In the genomic region with DNA sequence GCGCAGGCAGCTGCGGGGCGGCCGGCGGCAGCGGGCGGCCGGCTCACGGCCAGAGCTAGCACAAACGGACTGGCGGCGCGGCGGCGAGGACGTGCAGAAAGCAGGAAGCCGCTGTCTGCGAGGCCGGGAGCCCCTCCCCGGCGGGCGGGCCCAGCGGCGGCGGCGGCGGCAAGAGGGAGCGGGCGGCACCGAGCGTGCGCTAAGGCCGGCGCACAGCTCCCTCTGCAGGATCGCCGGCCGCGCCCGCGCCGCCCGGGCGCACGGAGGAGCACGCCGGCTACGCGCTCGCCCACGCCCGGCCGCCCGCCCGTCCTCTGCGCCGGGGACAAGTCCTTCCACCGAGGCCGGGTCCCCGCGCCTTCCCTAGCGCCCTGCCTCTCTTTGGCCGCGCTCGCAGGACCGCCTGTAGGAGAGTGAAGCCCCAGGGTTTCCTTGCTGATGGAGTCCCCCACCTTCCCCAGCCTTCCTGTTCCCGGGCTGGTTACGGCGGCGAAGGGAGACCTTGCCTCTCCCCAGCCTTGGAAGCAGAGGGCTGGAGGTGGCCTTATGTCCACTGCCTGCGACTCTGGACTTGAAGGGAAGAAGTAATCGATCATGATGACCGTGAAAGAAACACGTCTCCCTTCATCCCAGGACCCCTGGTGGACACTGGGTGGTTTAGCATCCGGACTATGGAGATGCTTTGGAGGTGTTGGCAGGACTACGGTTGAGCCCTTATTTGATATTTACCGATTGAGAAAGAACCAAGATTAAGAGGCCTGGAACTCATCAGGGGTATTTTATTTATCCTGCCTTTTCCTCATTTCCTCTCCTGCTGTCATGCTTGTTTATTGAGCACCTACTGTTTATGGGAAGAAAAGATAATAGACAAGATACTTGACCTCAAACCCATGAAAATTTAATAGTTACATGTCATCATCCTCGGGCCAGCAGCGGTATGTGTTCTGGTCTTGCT, we compare ENCODE assay signal across 2 cellular contexts.
A peak's percentile ranks its signal among the peaks of the same experiment; 100 is the strongest.
TF ChIP-seq lines count a peak whose summit lies in the region.

A gene (minus strand): TSS at position 102 of the 955 bp plus-strand sequence. CDS start 191 bp downstream, outside the sequence.

TF ChIP-seq in GM23338, 12 proteins besides CTCF, POLR2A, EP300 and RAD21 (continued from another document):
- TF ChIP-seq, protein P1, sequence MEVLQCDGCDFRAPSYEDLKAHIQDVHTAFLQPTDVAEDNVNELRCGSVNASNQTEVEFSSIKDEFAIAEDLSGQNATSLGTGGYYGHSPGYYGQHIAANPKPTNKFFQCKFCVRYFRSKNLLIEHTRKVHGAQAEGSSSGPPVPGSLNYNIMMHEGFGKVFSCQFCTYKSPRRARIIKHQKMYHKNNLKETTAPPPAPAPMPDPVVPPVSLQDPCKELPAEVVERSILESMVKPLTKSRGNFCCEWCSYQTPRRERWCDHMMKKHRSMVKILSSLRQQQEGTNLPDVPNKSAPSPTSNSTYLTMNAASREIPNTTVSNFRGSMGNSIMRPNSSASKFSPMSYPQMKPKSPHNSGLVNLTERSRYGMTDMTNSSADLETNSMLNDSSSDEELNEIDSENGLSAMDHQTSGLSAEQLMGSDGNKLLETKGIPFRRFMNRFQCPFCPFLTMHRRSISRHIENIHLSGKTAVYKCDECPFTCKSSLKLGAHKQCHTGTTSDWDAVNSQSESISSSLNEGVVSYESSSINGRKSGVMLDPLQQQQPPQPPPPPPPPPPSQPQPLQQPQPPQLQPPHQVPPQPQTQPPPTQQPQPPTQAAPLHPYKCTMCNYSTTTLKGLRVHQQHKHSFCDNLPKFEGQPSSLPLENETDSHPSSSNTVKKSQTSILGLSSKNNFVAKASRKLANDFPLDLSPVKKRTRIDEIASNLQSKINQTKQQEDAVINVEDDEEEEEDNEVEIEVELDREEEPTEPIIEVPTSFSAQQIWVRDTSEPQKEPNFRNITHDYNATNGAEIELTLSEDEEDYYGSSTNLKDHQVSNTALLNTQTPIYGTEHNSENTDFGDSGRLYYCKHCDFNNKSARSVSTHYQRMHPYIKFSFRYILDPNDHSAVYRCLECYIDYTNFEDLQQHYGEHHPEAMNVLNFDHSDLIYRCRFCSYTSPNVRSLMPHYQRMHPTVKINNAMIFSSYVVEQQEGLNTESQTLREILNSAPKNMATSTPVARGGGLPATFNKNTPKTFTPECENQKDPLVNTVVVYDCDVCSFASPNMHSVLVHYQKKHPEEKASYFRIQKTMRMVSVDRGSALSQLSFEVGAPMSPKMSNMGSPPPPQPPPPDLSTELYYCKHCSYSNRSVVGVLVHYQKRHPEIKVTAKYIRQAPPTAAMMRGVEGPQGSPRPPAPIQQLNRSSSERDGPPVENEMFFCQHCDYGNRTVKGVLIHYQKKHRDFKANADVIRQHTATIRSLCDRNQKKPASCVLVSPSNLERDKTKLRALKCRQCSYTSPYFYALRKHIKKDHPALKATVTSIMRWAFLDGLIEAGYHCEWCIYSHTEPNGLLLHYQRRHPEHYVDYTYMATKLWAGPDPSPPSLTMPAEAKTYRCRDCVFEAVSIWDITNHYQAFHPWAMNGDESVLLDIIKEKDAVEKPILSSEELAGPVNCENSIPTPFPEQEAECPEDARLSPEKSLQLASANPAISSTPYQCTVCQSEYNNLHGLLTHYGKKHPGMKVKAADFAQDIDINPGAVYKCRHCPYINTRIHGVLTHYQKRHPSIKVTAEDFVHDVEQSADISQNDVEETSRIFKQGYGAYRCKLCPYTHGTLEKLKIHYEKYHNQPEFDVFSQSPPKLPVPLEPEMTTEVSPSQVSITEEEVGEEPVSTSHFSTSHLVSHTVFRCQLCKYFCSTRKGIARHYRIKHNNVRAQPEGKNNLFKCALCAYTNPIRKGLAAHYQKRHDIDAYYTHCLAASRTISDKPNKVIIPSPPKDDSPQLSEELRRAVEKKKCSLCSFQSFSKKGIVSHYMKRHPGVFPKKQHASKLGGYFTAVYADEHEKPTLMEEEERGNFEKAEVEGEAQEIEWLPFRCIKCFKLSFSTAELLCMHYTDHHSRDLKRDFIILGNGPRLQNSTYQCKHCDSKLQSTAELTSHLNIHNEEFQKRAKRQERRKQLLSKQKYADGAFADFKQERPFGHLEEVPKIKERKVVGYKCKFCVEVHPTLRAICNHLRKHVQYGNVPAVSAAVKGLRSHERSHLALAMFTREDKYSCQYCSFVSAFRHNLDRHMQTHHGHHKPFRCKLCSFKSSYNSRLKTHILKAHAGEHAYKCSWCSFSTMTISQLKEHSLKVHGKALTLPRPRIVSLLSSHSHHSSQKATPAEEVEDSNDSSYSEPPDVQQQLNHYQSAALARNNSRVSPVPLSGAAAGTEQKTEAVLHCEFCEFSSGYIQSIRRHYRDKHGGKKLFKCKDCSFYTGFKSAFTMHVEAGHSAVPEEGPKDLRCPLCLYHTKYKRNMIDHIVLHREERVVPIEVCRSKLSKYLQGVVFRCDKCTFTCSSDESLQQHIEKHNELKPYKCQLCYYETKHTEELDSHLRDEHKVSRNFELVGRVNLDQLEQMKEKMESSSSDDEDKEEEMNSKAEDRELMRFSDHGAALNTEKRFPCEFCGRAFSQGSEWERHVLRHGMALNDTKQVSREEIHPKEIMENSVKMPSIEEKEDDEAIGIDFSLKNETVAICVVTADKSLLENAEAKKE (CRISPR knock-in tag; IDR thresholded peaks at IDR 0.05) = no peak
- TF ChIP-seq NANOG (IDR thresholded peaks at IDR 0.05; ENCODE audit: borderline replicate concordance) (no peak), EZH2 (IDR thresholded peaks at IDR 0.05; ENCODE audit: low read depth, unreplicated experiment) (no peak)
TF ChIP-seq in GM23338: peak in this region for 2.

TF ChIP-seq in neural cell, 6 proteins besides CTCF, POLR2A, EP300 and RAD21 (continued from another document):
- TF ChIP-seq, protein P2, sequence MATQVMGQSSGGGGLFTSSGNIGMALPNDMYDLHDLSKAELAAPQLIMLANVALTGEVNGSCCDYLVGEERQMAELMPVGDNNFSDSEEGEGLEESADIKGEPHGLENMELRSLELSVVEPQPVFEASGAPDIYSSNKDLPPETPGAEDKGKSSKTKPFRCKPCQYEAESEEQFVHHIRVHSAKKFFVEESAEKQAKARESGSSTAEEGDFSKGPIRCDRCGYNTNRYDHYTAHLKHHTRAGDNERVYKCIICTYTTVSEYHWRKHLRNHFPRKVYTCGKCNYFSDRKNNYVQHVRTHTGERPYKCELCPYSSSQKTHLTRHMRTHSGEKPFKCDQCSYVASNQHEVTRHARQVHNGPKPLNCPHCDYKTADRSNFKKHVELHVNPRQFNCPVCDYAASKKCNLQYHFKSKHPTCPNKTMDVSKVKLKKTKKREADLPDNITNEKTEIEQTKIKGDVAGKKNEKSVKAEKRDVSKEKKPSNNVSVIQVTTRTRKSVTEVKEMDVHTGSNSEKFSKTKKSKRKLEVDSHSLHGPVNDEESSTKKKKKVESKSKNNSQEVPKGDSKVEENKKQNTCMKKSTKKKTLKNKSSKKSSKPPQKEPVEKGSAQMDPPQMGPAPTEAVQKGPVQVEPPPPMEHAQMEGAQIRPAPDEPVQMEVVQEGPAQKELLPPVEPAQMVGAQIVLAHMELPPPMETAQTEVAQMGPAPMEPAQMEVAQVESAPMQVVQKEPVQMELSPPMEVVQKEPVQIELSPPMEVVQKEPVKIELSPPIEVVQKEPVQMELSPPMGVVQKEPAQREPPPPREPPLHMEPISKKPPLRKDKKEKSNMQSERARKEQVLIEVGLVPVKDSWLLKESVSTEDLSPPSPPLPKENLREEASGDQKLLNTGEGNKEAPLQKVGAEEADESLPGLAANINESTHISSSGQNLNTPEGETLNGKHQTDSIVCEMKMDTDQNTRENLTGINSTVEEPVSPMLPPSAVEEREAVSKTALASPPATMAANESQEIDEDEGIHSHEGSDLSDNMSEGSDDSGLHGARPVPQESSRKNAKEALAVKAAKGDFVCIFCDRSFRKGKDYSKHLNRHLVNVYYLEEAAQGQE (IDR thresholded peaks at IDR 0.05; ENCODE audit: borderline replicate concordance) = no peak
- TF ChIP-seq SMC3 (conservative IDR thresholded peaks at IDR 0.05; ENCODE audit: poor library complexity) (peak; percentile 78), POLR2AphosphoS5 (IDR thresholded peaks at IDR 0.05) (peak; percentile 18)
